In genomic region chr7:137343483-137343841, GRCh38 we compare ENCODE assay signal across 1 cellular context.
TF ChIP-seq lines count a peak whose summit lies in the region.

TSS of gene PTN (minus strand) at chr7:137343733. CDS start at chr7:137254973, 88,760 bp downstream.

TF ChIP-seq in IMR-90, 13 proteins besides CTCF, POLR2A, EP300 and RAD21 (continued from another document):
- no peak for TF ChIP-seq CHD1 (IDR thresholded peaks at IDR 0.05; ENCODE audit: low read depth, low read length)
- TF ChIP-seq, protein P1, sequence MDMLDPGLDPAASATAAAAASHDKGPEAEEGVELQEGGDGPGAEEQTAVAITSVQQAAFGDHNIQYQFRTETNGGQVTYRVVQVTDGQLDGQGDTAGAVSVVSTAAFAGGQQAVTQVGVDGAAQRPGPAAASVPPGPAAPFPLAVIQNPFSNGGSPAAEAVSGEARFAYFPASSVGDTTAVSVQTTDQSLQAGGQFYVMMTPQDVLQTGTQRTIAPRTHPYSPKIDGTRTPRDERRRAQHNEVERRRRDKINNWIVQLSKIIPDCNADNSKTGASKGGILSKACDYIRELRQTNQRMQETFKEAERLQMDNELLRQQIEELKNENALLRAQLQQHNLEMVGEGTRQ (IDR thresholded peaks at IDR 0.05; ENCODE audit: low read depth, low read length): no peak
TF ChIP-seq in IMR-90: peak in this region for 3.
